Comparison of ENCODE assay signal across 8 cellular contexts in genomic region chr15:41811432-41812195, GRCh38. TPM values are rescaled to one million over a fixed set of nuclear protein-coding genes. Genes with fewer than 3 reads are reported as not detected.
A peak's percentile ranks its signal among the peaks of the same experiment; 100 is the strongest.
DNase-seq lines count a peak whose midpoint lies in the region; ATAC-seq and TF ChIP-seq lines count a peak whose summit lies in the region.

No MANE protein-coding gene starts in this region.

- peaks cover 29% of the 10 kb centered on the region for H3K4me1 Mint-ChIP-seq in activated naive CD4-positive, alpha-beta T cell treated with anti-CD3 and anti-CD28 coated beads, Interleukin-2, amount 10 ng/mL, durations not matched to agents 7 days and 5 days

- no peaks in the 10 kb centered on the region for H3K27me3 Mint-ChIP-seq in activated naive CD4-positive, alpha-beta T cell treated with anti-CD3 and anti-CD28 coated beads, Interleukin-2, amount 10 ng/mL, durations not matched to agents 7 days and 5 days

- H3K27ac Mint-ChIP-seq in activated naive CD4-positive, alpha-beta T cell treated with anti-CD3 and anti-CD28 coated beads, Interleukin-2, amount 10 ng/mL, durations not matched to agents 7 days and 5 days = peak overlapping the region; percentile 62

- H3K36me3 Mint-ChIP-seq in activated naive CD4-positive, alpha-beta T cell treated with anti-CD3 and anti-CD28 coated beads, Interleukin-2, amount 10 ng/mL, durations not matched to agents 7 days and 5 days = peaks cover 10% of the 10 kb centered on the region

- no peak overlapping the region for H3K4me3 ChIP-seq in uterus

- no peaks in the 10 kb centered on the region for H3K27me3 ChIP-seq in uterus

- peak; percentile 87 for TF ChIP-seq CTCF in GM10266 (IDR thresholded peaks at IDR 0.05; ENCODE audit: control insufficient read depth, insufficient read depth, low read depth, missing control alignments)
- TF ChIP-seq CTCF in uterus (IDR thresholded peaks at IDR 0.05) = peak; percentile 87 to 93 (median 90)

- H3K9me3 ChIP-seq in uterus = no peaks in the 10 kb centered on the region

- intact Hi-C loops in head of caudate nucleus (cut with DNase I) (loop anchor here (5.0 kb wide), 2 partner anchors 39 to 249 kb away; partner anchors contain the start of gene MAPKBP1), posterior vena cava (cut with DNase I) (loop anchor here (1.0 to 5.0 kb wide), 2 partner anchors 37 to 39 kb away; partner anchors contain the start of gene MAPKBP1 (in 2 of the 2)), uterus (cut with DNase I; ENCODE audit: low total_unique reads) (loop anchor here (5.0 kb wide), 2 partner anchors 39 to 204 kb away; partner anchors contain the start of gene MAPKBP1)

- CTCF ChIA-PET in activated naive CD4-positive, alpha-beta T cell treated with anti-CD3 and anti-CD28 coated beads, Interleukin-2, amount 10 ng/mL, durations not matched to agents 7 days and 5 days (lab: Charles Lee) = interaction anchor here (0.6 to 10.1 kb wide), 27 partner anchors 9 to 350 kb away, joined by 3 to 253 read pairs (median 6); partner anchors contain the start of genes MAPKBP1 and PLA2G4B

- ATAC-seq in HG03025 (IDR thresholded peaks at IDR 0.05; ENCODE audit: low FRiP score, unreplicated experiment) = no peak

- H3K4me1 ChIP-seq in uterus = no peaks in the 10 kb centered on the region

- DNase-seq in GM10266 (ENCODE audit: extremely low spot score) (peak; percentile 78), M059J (ENCODE audit: low read depth) (peak; percentile 78), SKM-1 treated with dmso at 0.1 percent for 144 hours (lab: John Stamatoyannopoulos, UW; ENCODE audit: unreplicated experiment) (peak; percentile 62), head of caudate nucleus (peak; percentile 76 to 97 (median 92)), posterior vena cava (ENCODE audit: low spot score) (peak; percentile 95), uterus (peak; percentile 87 to 88)
- peak; percentile 83 for DNase-seq in activated naive CD4-positive, alpha-beta T cell treated with anti-CD3 and anti-CD28 coated beads, Interleukin-2, amount 10 ng/mL, durations not matched to agents 7 days and 5 days

- H3K9me3 Mint-ChIP-seq in activated naive CD4-positive, alpha-beta T cell treated with anti-CD3 and anti-CD28 coated beads, Interleukin-2, amount 10 ng/mL, durations not matched to agents 7 days and 5 days = no peaks in the 10 kb centered on the region

- TF ChIP-seq POLR2A in uterus (IDR thresholded peaks at IDR 0.05) = no peak

- H3K36me3 ChIP-seq in uterus = no peaks in the 10 kb centered on the region

- no peak overlapping the region for H3K4me3 Mint-ChIP-seq in activated naive CD4-positive, alpha-beta T cell treated with anti-CD3 and anti-CD28 coated beads, Interleukin-2, amount 10 ng/mL, durations not matched to agents 7 days and 5 days

- no peak overlapping the region for H3K27ac ChIP-seq in uterus

RNA-seq across cellular contexts. Expression of gene JMJD7, which starts 16.3 kb away (rescaled TPM):
- 7.9 and 11.4 TPM in 2 replicates for total RNA-seq in M059J (2014; rRNA removed; shearing (Covaris generic))
- total RNA-seq in posterior vena cava = 10 to 100 TPM in 1 of 2 donors, 1 to 10 TPM in 1; 4.9 to 13.8 TPM
- total RNA-seq in uterus = 10 to 100 TPM in 2 of 4 donors, 1 to 10 TPM in 1, under 1 TPM in 1; 0.59 to 27.2 (median 9.8) TPM

RNA-seq across cellular contexts. Expression of gene PLA2G4B, which starts 27.0 kb away (rescaled TPM):
- total RNA-seq in M059J (2014; rRNA removed; shearing (Covaris generic)) = 0.84 TPM in 1 of 2 replicates, not detected in the other
- total RNA-seq in posterior vena cava (1 to 10 TPM; 1.5 to 4.0 TPM), uterus (10 to 100 TPM in 1 of 4 donors, 1 to 10 TPM in 3; 3.5 to 91.2 (median 7.1) TPM)

RNA-seq across cellular contexts. Expression of gene MAPKBP1, which starts 37.3 kb away (rescaled TPM):
- total RNA-seq in M059J (2014; rRNA removed; shearing (Covaris generic)) = 8.4 and 11.8 TPM in 2 replicates
- 10 to 100 TPM; 26.5 to 27.9 TPM for total RNA-seq in posterior vena cava
- 10 to 100 TPM in 3 of 4 donors, 1 to 10 TPM in 1; 5.9 to 56.2 (median 23.5) TPM for total RNA-seq in uterus
